11 cellular contexts compared by ENCODE assay signal in genomic region chr5:21152611-21153010, GRCh38.
DNase-seq lines count a peak whose midpoint lies in the region; TF ChIP-seq lines count a peak whose summit lies in the region.
"Had no signal": no experiment of that assay in that cellular context is flagged by ENCODE, and none has a peak within 500 bp of the region (broad histone marks: within the 10 kb centered on the region; RNA-seq: fewer than 3 reads in every experiment).

No MANE protein-coding gene starts in this region.

- in situ Hi-C loops in GM13976 (cut with MboI; ENCODE audit: low sequenced_read_pairs, unreplicated experiment) = no loop called here

- DNase-seq in AG04449 (ENCODE audit: low read depth, low spot score) (peak; percentile 9), LHCN-M2 (ENCODE audit: low read depth) (peak; percentile 89), SIG-M5 (lab: John Stamatoyannopoulos, UW) (peak; percentile 21), fibroblast of villous mesenchyme (ENCODE audit: low read depth) (peak; percentile 14), HEK293T (ENCODE audit: extremely low spot score) (no peak), NCI-H526 (lab: John Stamatoyannopoulos, UW) (no peak), GM13976 (ENCODE audit: low spot score) (no peak), hypothalamus (lab: John Stamatoyannopoulos, UW) (no peak)
- DNase-seq: activated CD4-positive, alpha-beta T cell treated with anti-CD3 and anti-CD28 coated beads, Interleukin-2, amount 50 U/mL, for 48 hours; adrenal gland had no signal

- POLR2A ChIA-PET in AG04449 (lab: Yijun Ruan, JAX) = no interaction called here
- POLR2A ChIA-PET in HEK293T (lab: Yijun Ruan, JAX) = no interaction called here

- CTCF ChIA-PET in AG04449 (lab: Yijun Ruan, JAX) (no interaction called here), HEK293T (lab: Yijun Ruan, JAX) (interaction anchor here (0.5 kb wide), 1 partner anchor 93 kb away, joined by 3 read pairs; no protein-coding TSS in a partner anchor)

- no peak overlapping the region for H3K4me3 ChIP-seq in AG04449 (ENCODE audit: low read depth, low read length)
- no peak overlapping the region for H3K4me3 ChIP-seq in fibroblast of villous mesenchyme (ENCODE audit: low read depth, low read length)
- H3K4me3 ChIP-seq: adrenal gland, BLaER1 had no signal

- no peak for TF ChIP-seq CTCF in AG04449 (IDR thresholded peaks at IDR 0.05; ENCODE audit: insufficient read depth, low read length, missing control alignments)
- no peak for TF ChIP-seq CTCF in fibroblast of villous mesenchyme (IDR thresholded peaks at IDR 0.05; ENCODE audit: insufficient read depth, low read depth, low read length)
- TF ChIP-seq CTCF in GM13976 (IDR thresholded peaks at IDR 0.05; ENCODE audit: borderline replicate concordance, control extremely low read depth, extremely low read depth, insufficient read depth, missing control alignments) = no peak

TF ChIP-seq in HEK293T, 16 proteins besides CTCF, POLR2A, EP300 and RAD21:
- TF ChIP-seq BHLHE40 (IDR thresholded peaks at IDR 0.05; ENCODE audit: borderline replicate concordance) (no peak), HDGF (IDR thresholded peaks at IDR 0.05; ENCODE audit: borderline replicate concordance) (no peak), ZNF384 (IDR thresholded peaks at IDR 0.05) (no peak), ELF4 (IDR thresholded peaks at IDR 0.05) (no peak), LEF1 (IDR thresholded peaks at IDR 0.05; ENCODE audit: borderline replicate concordance) (no peak)

Comparison
In these comparisons a context has a peak if more than half of its experiments do, and no peak if none do; other contexts are left out.
1. DNase-seq: peak in AG04449 (single experiment), LHCN-M2 (single experiment), SIG-M5 (single experiment) and fibroblast of villous mesenchyme (single experiment); none in HEK293T (single experiment), NCI-H526 (0 of 2), GM13976 (single experiment) and hypothalamus (0 of 51).